Comparison of ENCODE assay signal across 8 cellular contexts in genomic region chr16:22206847-22207714, GRCh38.
DNase-seq lines count a peak whose midpoint lies in the region; ATAC-seq and TF ChIP-seq lines count a peak whose summit lies in the region.

No MANE protein-coding gene starts in this region.

- peaks cover 25 to 35% of the 10 kb centered on the region in 2 donors for H3K36me3 Mint-ChIP-seq in stimulated activated naive B cell treated with anti-CD40 and anti-IgM and Interleukin-4, amounts not matched to agents 10 μg/mL and 1 μg/mL and 100 μg/mL, for 72 hours

- H3K4me1 Mint-ChIP-seq in stimulated activated naive B cell treated with anti-CD40 and anti-IgM and Interleukin-4, amounts not matched to agents 10 μg/mL and 1 μg/mL and 100 μg/mL, for 72 hours: peaks cover 23 to 55% of the 10 kb centered on the region in 2 donors

- peak; percentile 41 for ATAC-seq in HG03139 (IDR thresholded peaks at IDR 0.05; ENCODE audit: unreplicated experiment)
- peak; percentile 80 to 83 for ATAC-seq in stimulated activated naive B cell treated with anti-CD40 and anti-IgM and Interleukin-4, amounts not matched to agents 10 μg/mL and 1 μg/mL and 100 μg/mL, for 72 hours (replicated peaks)

- H3K27ac Mint-ChIP-seq in stimulated activated naive B cell treated with anti-CD40 and anti-IgM and Interleukin-4, amounts not matched to agents 10 μg/mL and 1 μg/mL and 100 μg/mL, for 72 hours: peak overlapping the region; percentile 97

- no peaks in the 10 kb centered on the region for H3K9me3 ChIP-seq in muscle layer of colon (ENCODE audit: low read length)

- H3K4me3 ChIP-seq in muscle layer of colon (ENCODE audit: low read depth in 1 of 2, low read length in 2 of 2): peak overlapping the region; percentile 78 to 84

- no peaks in the 10 kb centered on the region for H3K36me3 ChIP-seq in muscle layer of colon (ENCODE audit: insufficient read depth, low read length)

- peak overlapping the region; percentile 95 for H3K27ac ChIP-seq in muscle layer of colon (ENCODE audit: low read depth, low read length)

- no peaks in the 10 kb centered on the region for H3K27me3 ChIP-seq in muscle layer of colon (ENCODE audit: control insufficient read depth in 1 of 2, insufficient read depth in 2 of 2, low read length in 2 of 2)

- H3K9me3 Mint-ChIP-seq in stimulated activated naive B cell treated with anti-CD40 and anti-IgM and Interleukin-4, amounts not matched to agents 10 μg/mL and 1 μg/mL and 100 μg/mL, for 72 hours: peaks cover 4 to 6% of the 10 kb centered on the region in 2 donors

- TF ChIP-seq POLR2A in erythroblast (IDR thresholded peaks at IDR 0.05; ENCODE audit: low read length): peak; percentile 13

- DNase-seq in NCI-H2107 treated with DMSO at 0.1 percent for 48 hours (lab: John Stamatoyannopoulos, UW; ENCODE audit: unreplicated experiment): peak; percentile 24
- no peak for DNase-seq in NCI-H2107 (lab: John Stamatoyannopoulos, UW)
- DNase-seq in NOMO-1 treated with dmso at 0.1 percent for 144 hours (lab: John Stamatoyannopoulos, UW; ENCODE audit: unreplicated experiment): peak; percentile 46
- DNase-seq in activated T-cell treated with anti-CD3 and anti-CD28 coated beads for 48 hours (ENCODE audit: low read depth): peak; percentile 61
- peak; percentile 76 to 78 for DNase-seq in erythroblast (lab: John Stamatoyannopoulos, UW)
- peak; percentile 92 for DNase-seq in stimulated activated naive B cell treated with anti-CD40 and anti-IgM and Interleukin-4, amounts not matched to agents 10 μg/mL and 1 μg/mL and 100 μg/mL, for 72 hours

- H3K4me3 Mint-ChIP-seq in stimulated activated naive B cell treated with anti-CD40 and anti-IgM and Interleukin-4, amounts not matched to agents 10 μg/mL and 1 μg/mL and 100 μg/mL, for 72 hours: peak overlapping the region; percentile 98 to 99

- H3K9ac ChIP-seq in muscle layer of colon (ENCODE audit: low read length): peak overlapping the region; percentile 65

- no peaks in the 10 kb centered on the region for H3K27me3 Mint-ChIP-seq in stimulated activated naive B cell treated with anti-CD40 and anti-IgM and Interleukin-4, amounts not matched to agents 10 μg/mL and 1 μg/mL and 100 μg/mL, for 72 hours

- H3K4me1 ChIP-seq in muscle layer of colon (ENCODE audit: insufficient read depth, low read length): peaks cover 47% of the 10 kb centered on the region
